1 cellular context compared by ENCODE assay signal in genomic region chr7:155466142-155466813, GRCh38.
TF ChIP-seq lines count a peak whose summit lies in the region.

No MANE protein-coding gene starts in this region.

TF ChIP-seq in GM23338, 12 proteins besides CTCF, POLR2A, EP300 and RAD21 (continued from another document):
- TF ChIP-seq, protein P1, sequence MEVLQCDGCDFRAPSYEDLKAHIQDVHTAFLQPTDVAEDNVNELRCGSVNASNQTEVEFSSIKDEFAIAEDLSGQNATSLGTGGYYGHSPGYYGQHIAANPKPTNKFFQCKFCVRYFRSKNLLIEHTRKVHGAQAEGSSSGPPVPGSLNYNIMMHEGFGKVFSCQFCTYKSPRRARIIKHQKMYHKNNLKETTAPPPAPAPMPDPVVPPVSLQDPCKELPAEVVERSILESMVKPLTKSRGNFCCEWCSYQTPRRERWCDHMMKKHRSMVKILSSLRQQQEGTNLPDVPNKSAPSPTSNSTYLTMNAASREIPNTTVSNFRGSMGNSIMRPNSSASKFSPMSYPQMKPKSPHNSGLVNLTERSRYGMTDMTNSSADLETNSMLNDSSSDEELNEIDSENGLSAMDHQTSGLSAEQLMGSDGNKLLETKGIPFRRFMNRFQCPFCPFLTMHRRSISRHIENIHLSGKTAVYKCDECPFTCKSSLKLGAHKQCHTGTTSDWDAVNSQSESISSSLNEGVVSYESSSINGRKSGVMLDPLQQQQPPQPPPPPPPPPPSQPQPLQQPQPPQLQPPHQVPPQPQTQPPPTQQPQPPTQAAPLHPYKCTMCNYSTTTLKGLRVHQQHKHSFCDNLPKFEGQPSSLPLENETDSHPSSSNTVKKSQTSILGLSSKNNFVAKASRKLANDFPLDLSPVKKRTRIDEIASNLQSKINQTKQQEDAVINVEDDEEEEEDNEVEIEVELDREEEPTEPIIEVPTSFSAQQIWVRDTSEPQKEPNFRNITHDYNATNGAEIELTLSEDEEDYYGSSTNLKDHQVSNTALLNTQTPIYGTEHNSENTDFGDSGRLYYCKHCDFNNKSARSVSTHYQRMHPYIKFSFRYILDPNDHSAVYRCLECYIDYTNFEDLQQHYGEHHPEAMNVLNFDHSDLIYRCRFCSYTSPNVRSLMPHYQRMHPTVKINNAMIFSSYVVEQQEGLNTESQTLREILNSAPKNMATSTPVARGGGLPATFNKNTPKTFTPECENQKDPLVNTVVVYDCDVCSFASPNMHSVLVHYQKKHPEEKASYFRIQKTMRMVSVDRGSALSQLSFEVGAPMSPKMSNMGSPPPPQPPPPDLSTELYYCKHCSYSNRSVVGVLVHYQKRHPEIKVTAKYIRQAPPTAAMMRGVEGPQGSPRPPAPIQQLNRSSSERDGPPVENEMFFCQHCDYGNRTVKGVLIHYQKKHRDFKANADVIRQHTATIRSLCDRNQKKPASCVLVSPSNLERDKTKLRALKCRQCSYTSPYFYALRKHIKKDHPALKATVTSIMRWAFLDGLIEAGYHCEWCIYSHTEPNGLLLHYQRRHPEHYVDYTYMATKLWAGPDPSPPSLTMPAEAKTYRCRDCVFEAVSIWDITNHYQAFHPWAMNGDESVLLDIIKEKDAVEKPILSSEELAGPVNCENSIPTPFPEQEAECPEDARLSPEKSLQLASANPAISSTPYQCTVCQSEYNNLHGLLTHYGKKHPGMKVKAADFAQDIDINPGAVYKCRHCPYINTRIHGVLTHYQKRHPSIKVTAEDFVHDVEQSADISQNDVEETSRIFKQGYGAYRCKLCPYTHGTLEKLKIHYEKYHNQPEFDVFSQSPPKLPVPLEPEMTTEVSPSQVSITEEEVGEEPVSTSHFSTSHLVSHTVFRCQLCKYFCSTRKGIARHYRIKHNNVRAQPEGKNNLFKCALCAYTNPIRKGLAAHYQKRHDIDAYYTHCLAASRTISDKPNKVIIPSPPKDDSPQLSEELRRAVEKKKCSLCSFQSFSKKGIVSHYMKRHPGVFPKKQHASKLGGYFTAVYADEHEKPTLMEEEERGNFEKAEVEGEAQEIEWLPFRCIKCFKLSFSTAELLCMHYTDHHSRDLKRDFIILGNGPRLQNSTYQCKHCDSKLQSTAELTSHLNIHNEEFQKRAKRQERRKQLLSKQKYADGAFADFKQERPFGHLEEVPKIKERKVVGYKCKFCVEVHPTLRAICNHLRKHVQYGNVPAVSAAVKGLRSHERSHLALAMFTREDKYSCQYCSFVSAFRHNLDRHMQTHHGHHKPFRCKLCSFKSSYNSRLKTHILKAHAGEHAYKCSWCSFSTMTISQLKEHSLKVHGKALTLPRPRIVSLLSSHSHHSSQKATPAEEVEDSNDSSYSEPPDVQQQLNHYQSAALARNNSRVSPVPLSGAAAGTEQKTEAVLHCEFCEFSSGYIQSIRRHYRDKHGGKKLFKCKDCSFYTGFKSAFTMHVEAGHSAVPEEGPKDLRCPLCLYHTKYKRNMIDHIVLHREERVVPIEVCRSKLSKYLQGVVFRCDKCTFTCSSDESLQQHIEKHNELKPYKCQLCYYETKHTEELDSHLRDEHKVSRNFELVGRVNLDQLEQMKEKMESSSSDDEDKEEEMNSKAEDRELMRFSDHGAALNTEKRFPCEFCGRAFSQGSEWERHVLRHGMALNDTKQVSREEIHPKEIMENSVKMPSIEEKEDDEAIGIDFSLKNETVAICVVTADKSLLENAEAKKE (CRISPR knock-in tag; IDR thresholded peaks at IDR 0.05) = no peak
